18 cellular contexts compared by ENCODE assay signal in genomic region chr7:22138106-22138505, GRCh38.
DNase-seq lines count a peak whose midpoint lies in the region; ATAC-seq, FAIRE-seq and TF ChIP-seq lines count a peak whose summit lies in the region.
"Had no signal": no experiment of that assay in that cellular context is flagged by ENCODE, and none has a peak within 500 bp of the region (broad histone marks: within the 10 kb centered on the region; RNA-seq: fewer than 3 reads in every experiment).

No MANE protein-coding gene starts in this region.

- DNase-seq in HepG2 (ENCODE audit: low spot score), result no peak
- no peak for DNase-seq in right lobe of liver
- DNase-seq in left colon, result no peak
- DNase-seq in aorta, result no peak
- DNase-seq in activated T-cell treated with anti-CD3 and anti-CD28 coated beads, Interleukin-2, amount 50 U/mL, for 4 hours, result no peak
- DNase-seq in pons (ENCODE audit: low spot score), result no peak
- DNase-seq: COR-L47; DMS153; NCI-H1436 treated with DMSO at 0.1 percent for 48 hours; NCI-H2081; NCI-H524; NK-92 treated with Interleukin-12 subunit alpha and Interleukin-12 subunit beta, amount 100 ng/mL, for 24 hours; OCI-M1; RPMI8226 had no signal

- 98% methylated on average over 5 of the region's 5 CpGs for WGBS in HepG2 (ENCODE audit: low lambda C conversion rate)
- WGBS in right lobe of liver (ENCODE audit: insufficient coverage, low coverage, low lambda C conversion rate, missing lambda C conversion rate), result 68% methylated on average over 5 of the region's 5 CpGs
- 86 to 88% methylated on average over 5 of the region's 5 CpGs for WGBS in aorta, 2 donors

- H3K27ac ChIP-seq in HepG2 (ENCODE audit: extremely low read length, insufficient read depth, low read length) (no peak overlapping the region), right lobe of liver (no peak overlapping the region), parathyroid adenoma (peak overlapping the region; percentile 73), aorta (ENCODE audit: low read depth in 1 of 2, low read length in 2 of 2) (no peak overlapping the region)
- H3K27ac ChIP-seq: A549, C4-2B had no signal

- H3K9me3 ChIP-seq in HepG2 (ENCODE audit: low read length) (no peaks in the 10 kb centered on the region), right lobe of liver (no peaks in the 10 kb centered on the region), parathyroid adenoma (ENCODE audit: control insufficient read depth, low read length) (no peaks in the 10 kb centered on the region), aorta (ENCODE audit: control insufficient read depth, low read length) (no peaks in the 10 kb centered on the region)
- H3K9me3 ChIP-seq: A549 had no signal

- ATAC-seq in HepG2 (no peak), right lobe of liver (no peak), left colon (peak; percentile 31), aorta (ENCODE audit: low FRiP score) (no peak), GM18520 (IDR thresholded peaks at IDR 0.05; ENCODE audit: unreplicated experiment) (no peak)
- ATAC-seq in activated T-cell treated with anti-CD3 and anti-CD28 coated beads, Interleukin-2, amount 50 U/mL, for 4 hours, result no peak
- ATAC-seq: A549 had no signal

- H3K79me2 ChIP-seq in HepG2 (ENCODE audit: insufficient read depth, low read length) (no peaks in the 10 kb centered on the region), parathyroid adenoma (peaks cover 8% of the 10 kb centered on the region)

- H3K27me3 Mint-ChIP-seq in activated T-cell treated with anti-CD3 and anti-CD28 coated beads, Interleukin-2, amount 50 U/mL, for 4 hours (ENCODE audit: low read depth), result peaks cover 5% of the 10 kb centered on the region

- no peak for TF ChIP-seq RAD21 in HepG2 (CRISPR knock-in tag; IDR thresholded peaks at IDR 0.05)

- H3K4me3 ChIP-seq in HepG2 (replicated peaks in 1 of 3; ENCODE audit: insufficient read depth in 1 of 3, low read depth in 2 of 3, low read length in 3 of 3) (no peak overlapping the region), right lobe of liver (no peak overlapping the region), parathyroid adenoma (ENCODE audit: low read depth, low read length) (no peak overlapping the region), aorta (ENCODE audit: low read length in 2 of 2) (no peak overlapping the region)
- H3K4me3 ChIP-seq: A549 had no signal

- intact Hi-C loops in HepG2 (cut with micrococcal nuclease; ENCODE audit: unreplicated experiment) (loop anchor here (10.0 kb wide), 1 partner anchor 127 kb away; no protein-coding TSS in a partner anchor), right lobe of liver (cut with DNase I) (no loop called here), left colon (cut with DNase I, micrococcal nuclease) (no loop called here), aorta (cut with DNase I) (no loop called here)

- H4K20me1 ChIP-seq in HepG2 (ENCODE audit: insufficient read depth, low read length), result no peaks in the 10 kb centered on the region

- CTCF ChIA-PET in HepG2 (lab: Yijun Ruan, JAX; ENCODE audit: low intra/inter-chr PET ratio, low total read pairs), result no interaction called here

- TF ChIP-seq CTCF in HepG2 (CRISPR knock-in tag; IDR thresholded peaks at IDR 0.05) (no peak), right lobe of liver (IDR thresholded peaks at IDR 0.05) (no peak), parathyroid adenoma (IDR thresholded peaks at IDR 0.05) (no peak)

- POLR2A ChIA-PET in HepG2 (lab: Yijun Ruan, JAX), result no interaction called here

- FAIRE-seq in HepG2 (lab: Jason Lieb, UNC), result no peak
- FAIRE-seq: A549 had no signal

- no peak overlapping the region for H3K9ac ChIP-seq in HepG2 (ENCODE audit: insufficient read depth, low read depth, low read length)
- no peak overlapping the region for H3K9ac ChIP-seq in parathyroid adenoma

- H2AFZ ChIP-seq in HepG2 (ENCODE audit: low read length), result no peak overlapping the region
- H2AFZ ChIP-seq in parathyroid adenoma, result no peak overlapping the region

- H3K27me3 ChIP-seq in HepG2 (ENCODE audit: control insufficient read depth in 1 of 2, insufficient read depth in 2 of 2, low read length in 2 of 2) (no peaks in the 10 kb centered on the region), right lobe of liver (no peaks in the 10 kb centered on the region), parathyroid adenoma (ENCODE audit: control insufficient read depth, insufficient read depth, low read length) (no peaks in the 10 kb centered on the region), aorta (ENCODE audit: control insufficient read depth in 1 of 2, insufficient read depth in 2 of 2, low read length in 1 of 2) (no peaks in the 10 kb centered on the region)

- H3K4me1 Mint-ChIP-seq in activated T-cell treated with anti-CD3 and anti-CD28 coated beads, Interleukin-2, amount 50 U/mL, for 4 hours (ENCODE audit: low read depth), result no peaks in the 10 kb centered on the region

- H3K36me3 Mint-ChIP-seq in activated T-cell treated with anti-CD3 and anti-CD28 coated beads, Interleukin-2, amount 50 U/mL, for 4 hours (ENCODE audit: insufficient read depth), result no peaks in the 10 kb centered on the region

- H3K4me2 ChIP-seq in HepG2 (ENCODE audit: low read depth, low read length), result no peak overlapping the region
- no peak overlapping the region for H3K4me2 ChIP-seq in parathyroid adenoma (ENCODE audit: low read length)
- H3K4me2 ChIP-seq: A549 had no signal

- TF ChIP-seq POLR2A in HepG2 (IDR thresholded peaks at IDR 0.05; ENCODE audit: insufficient read depth in 1 of 2, low read depth in 2 of 2, low read length in 2 of 2), result no peak
- no peak for TF ChIP-seq POLR2A in right lobe of liver (IDR thresholded peaks at IDR 0.05)

- no TSS peak for BruUV-seq in HepG2 (replicated peaks; lab: Mats Ljungman, UMichigan)

- no peak for TF ChIP-seq EP300 in HepG2 (IDR thresholded peaks at IDR 0.05; ENCODE audit: low read depth in 2 of 2, low read length in 2 of 2)
- TF ChIP-seq EP300 in HepG2 (CRISPR knock-in tag; IDR thresholded peaks at IDR 0.05; ENCODE audit: borderline replicate concordance), result no peak

- H3K4me3 Mint-ChIP-seq in activated T-cell treated with anti-CD3 and anti-CD28 coated beads, Interleukin-2, amount 50 U/mL, for 4 hours, result no peak overlapping the region

- in situ Hi-C loops in HepG2 (cut with HindIII; ENCODE audit: extremely low pct_ligation_motif_present, low pct_unique_long_range_greater_than_20kb), result no loop called here

- peaks cover 22 to 60% of the 10 kb centered on the region in 2 experiments for H3K36me3 ChIP-seq in HepG2 (replicated peaks in 1 of 2; ENCODE audit: control insufficient read depth in 1 of 2, insufficient read depth in 2 of 2, low read length in 2 of 2)
- H3K36me3 ChIP-seq in right lobe of liver, result peaks cover 0 to 9% (median 6%) of the 10 kb centered on the region in 4 donors
- H3K36me3 ChIP-seq in parathyroid adenoma (ENCODE audit: control insufficient read depth, insufficient read depth, low read length), result no peaks in the 10 kb centered on the region
- H3K36me3 ChIP-seq in aorta (ENCODE audit: control insufficient read depth in 1 of 2, insufficient read depth in 2 of 2, low read length in 1 of 2), result peaks cover 9 to 10% of the 10 kb centered on the region in 2 donors

- H3K9me3 Mint-ChIP-seq in activated T-cell treated with anti-CD3 and anti-CD28 coated beads, Interleukin-2, amount 50 U/mL, for 4 hours, result no peaks in the 10 kb centered on the region

- H3K4me1 ChIP-seq in HepG2 (ENCODE audit: insufficient read depth, low read length), result peaks cover 13% of the 10 kb centered on the region
- no peaks in the 10 kb centered on the region for H3K4me1 ChIP-seq in right lobe of liver
- H3K4me1 ChIP-seq in parathyroid adenoma, result peaks cover 68% of the 10 kb centered on the region
- H3K4me1 ChIP-seq in aorta (ENCODE audit: control insufficient read depth in 1 of 2, insufficient read depth in 2 of 2, low read length in 2 of 2), result no peaks in the 10 kb centered on the region
- H3K4me1 ChIP-seq: A549 had no signal

TF ChIP-seq in HepG2, 621 proteins besides CTCF, POLR2A, EP300 and RAD21:
- TF ChIP-seq RBM22 (optimal IDR thresholded peaks at IDR 0.05; ENCODE audit: low read length) (peak; percentile 20), MTA1 (CRISPR knock-in tag; IDR thresholded peaks at IDR 0.05; ENCODE audit: borderline replicate concordance) (no peak), ZMYM3 (CRISPR knock-in tag; IDR thresholded peaks at IDR 0.05) (no peak), ZNF329 (CRISPR knock-in tag; IDR thresholded peaks at IDR 0.05; ENCODE audit: low read depth) (no peak)
